ENCODE assay signal across 1 cellular context in genomic region chr11:27242591-27242990, GRCh38.
TF ChIP-seq lines count a peak whose summit lies in the region.

No MANE protein-coding gene starts in this region.

TF ChIP-seq in GM12878, 131 proteins besides CTCF, POLR2A, EP300 and RAD21:
- TF ChIP-seq, protein P1, sequence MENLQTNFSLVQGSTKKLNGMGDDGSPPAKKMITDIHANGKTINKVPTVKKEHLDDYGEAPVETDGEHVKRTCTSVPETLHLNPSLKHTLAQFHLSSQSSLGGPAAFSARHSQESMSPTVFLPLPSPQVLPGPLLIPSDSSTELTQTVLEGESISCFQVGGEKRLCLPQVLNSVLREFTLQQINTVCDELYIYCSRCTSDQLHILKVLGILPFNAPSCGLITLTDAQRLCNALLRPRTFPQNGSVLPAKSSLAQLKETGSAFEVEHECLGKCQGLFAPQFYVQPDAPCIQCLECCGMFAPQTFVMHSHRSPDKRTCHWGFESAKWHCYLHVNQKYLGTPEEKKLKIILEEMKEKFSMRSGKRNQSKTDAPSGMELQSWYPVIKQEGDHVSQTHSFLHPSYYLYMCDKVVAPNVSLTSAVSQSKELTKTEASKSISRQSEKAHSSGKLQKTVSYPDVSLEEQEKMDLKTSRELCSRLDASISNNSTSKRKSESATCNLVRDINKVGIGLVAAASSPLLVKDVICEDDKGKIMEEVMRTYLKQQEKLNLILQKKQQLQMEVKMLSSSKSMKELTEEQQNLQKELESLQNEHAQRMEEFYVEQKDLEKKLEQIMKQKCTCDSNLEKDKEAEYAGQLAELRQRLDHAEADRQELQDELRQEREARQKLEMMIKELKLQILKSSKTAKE (IDR thresholded peaks at IDR 0.05; ENCODE audit: low read depth, poor library complexity, severe bottlenecking), result no peak
- TF ChIP-seq ETV6 (conservative IDR thresholded peaks at IDR 0.05 in 1 of 2, IDR thresholded peaks at IDR 0.05 in 1 of 2; ENCODE audit: borderline replicate concordance in 1 of 2, low read depth in 1 of 2), result no peak
- no peak for TF ChIP-seq NFXL1 (IDR thresholded peaks at IDR 0.05; ENCODE audit: borderline replicate concordance)
- TF ChIP-seq, protein P2, sequence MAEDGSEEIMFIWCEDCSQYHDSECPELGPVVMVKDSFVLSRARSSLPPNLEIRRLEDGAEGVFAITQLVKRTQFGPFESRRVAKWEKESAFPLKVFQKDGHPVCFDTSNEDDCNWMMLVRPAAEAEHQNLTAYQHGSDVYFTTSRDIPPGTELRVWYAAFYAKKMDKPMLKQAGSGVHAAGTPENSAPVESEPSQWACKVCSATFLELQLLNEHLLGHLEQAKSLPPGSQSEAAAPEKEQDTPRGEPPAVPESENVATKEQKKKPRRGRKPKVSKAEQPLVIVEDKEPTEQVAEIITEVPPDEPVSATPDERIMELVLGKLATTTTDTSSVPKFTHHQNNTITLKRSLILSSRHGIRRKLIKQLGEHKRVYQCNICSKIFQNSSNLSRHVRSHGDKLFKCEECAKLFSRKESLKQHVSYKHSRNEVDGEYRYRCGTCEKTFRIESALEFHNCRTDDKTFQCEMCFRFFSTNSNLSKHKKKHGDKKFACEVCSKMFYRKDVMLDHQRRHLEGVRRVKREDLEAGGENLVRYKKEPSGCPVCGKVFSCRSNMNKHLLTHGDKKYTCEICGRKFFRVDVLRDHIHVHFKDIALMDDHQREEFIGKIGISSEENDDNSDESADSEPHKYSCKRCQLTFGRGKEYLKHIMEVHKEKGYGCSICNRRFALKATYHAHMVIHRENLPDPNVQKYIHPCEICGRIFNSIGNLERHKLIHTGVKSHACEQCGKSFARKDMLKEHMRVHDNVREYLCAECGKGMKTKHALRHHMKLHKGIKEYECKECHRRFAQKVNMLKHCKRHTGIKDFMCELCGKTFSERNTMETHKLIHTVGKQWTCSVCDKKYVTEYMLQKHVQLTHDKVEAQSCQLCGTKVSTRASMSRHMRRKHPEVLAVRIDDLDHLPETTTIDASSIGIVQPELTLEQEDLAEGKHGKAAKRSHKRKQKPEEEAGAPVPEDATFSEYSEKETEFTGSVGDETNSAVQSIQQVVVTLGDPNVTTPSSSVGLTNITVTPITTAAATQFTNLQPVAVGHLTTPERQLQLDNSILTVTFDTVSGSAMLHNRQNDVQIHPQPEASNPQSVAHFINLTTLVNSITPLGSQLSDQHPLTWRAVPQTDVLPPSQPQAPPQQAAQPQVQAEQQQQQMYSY (CRISPR knock-in tag; IDR thresholded peaks at IDR 0.05), result no peak
- no peak for TF ChIP-seq MEF2A (IDR thresholded peaks at IDR 0.05; ENCODE audit: insufficient read depth, low read depth, low read length)
- no peak for TF ChIP-seq NR2C1 (IDR thresholded peaks at IDR 0.05)
- TF ChIP-seq CBX3 (IDR thresholded peaks at IDR 0.05; ENCODE audit: borderline replicate concordance, low read depth), result no peak
- TF ChIP-seq, protein P3, sequence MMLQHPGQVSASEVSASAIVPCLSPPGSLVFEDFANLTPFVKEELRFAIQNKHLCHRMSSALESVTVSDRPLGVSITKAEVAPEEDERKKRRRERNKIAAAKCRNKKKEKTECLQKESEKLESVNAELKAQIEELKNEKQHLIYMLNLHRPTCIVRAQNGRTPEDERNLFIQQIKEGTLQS (IDR thresholded peaks at IDR 0.05; ENCODE audit: borderline replicate concordance, extremely low read depth, low read depth, low read length), result no peak
- TF ChIP-seq ZNF207 (IDR thresholded peaks at IDR 0.05; ENCODE audit: borderline replicate concordance), result no peak
- TF ChIP-seq POLR2AphosphoS5 (IDR thresholded peaks at IDR 0.05; ENCODE audit: low read length), result no peak
- no peak for TF ChIP-seq USF1 (IDR thresholded peaks at IDR 0.05; ENCODE audit: borderline replicate concordance, extremely low read length, insufficient read depth, low read depth, low read length)
- TF ChIP-seq ZBTB33 (IDR thresholded peaks at IDR 0.05), result no peak
